In the genomic region with DNA sequence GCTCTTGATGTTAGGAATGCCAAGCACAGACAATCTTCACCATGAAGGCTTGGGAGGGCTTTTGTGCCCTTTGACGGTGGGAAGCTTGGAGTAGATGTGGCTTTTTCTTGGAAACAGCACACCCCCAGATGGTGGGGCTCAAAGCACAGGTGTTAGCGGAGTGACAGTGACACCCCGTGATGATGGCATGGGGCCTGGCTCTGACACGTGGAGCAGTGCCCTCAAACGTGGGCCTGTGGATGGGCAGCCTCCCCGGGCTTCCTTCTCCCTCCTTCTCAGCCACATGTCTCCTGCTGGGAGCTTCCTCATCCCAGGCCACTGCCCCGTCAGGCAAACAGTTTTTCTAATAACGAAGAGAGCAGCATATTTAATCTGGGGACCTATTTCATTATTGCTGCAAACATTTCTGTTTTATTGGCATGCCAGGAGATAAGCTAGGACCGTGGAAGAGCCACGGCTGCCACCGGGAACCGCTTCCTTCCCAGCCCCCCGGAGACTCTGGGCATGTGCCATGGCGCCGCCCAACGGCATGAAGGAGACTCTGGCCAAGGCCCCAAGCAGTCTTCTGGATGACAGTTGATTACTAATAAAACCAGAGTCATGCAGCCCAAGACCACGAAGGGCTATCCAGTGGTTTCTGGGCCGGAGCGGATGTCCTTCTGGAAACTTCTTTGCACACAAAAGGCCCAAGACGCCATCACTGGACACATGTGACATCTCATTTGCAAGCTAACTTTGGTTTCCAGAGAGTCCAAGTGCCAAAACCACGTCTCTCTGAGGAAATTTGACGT, we compare ENCODE assay signal across 36 cellular contexts.
"Had no signal": no experiment of that assay in that cellular context is flagged by ENCODE, and none has a peak within 500 bp of the region (broad histone marks: within the 10 kb centered on the region; RNA-seq: fewer than 3 reads in every experiment).

No MANE protein-coding gene starts in this region.

- H3K4me1 Mint-ChIP-seq: activated naive CD4-positive, alpha-beta T cell treated with anti-CD3 and anti-CD28 coated beads, Interleukin-2, amount 50 U/mL, for 24 hours; activated naive CD8-positive, alpha-beta T cell treated with anti-CD3 and anti-CD28 coated beads, Interleukin-2, amount 50 U/mL, for 24 hours; central memory CD8-positive, alpha-beta T cell; naive thymus-derived CD4-positive, alpha-beta T cell; T-helper 17 cell had no signal

- H3K4me1 ChIP-seq: breast epithelium, esophagus squamous epithelium, neural progenitor cell, parathyroid adenoma, testis, transverse colon, uterus had no signal

- H3K9ac ChIP-seq: neural progenitor cell, parathyroid adenoma had no signal

- H3K27ac ChIP-seq: breast epithelium, epithelial cell of prostate, esophagus squamous epithelium, hepatocyte, neural progenitor cell, parathyroid adenoma, testis, transverse colon, uterus, WERI-Rb-1 had no signal

- H3K36me3 ChIP-seq: breast epithelium, esophagus squamous epithelium, neural progenitor cell, transverse colon, uterus, WERI-Rb-1 had no signal

- H3K27ac Mint-ChIP-seq: activated naive CD4-positive, alpha-beta T cell treated with anti-CD3 and anti-CD28 coated beads, Interleukin-2, amount 50 U/mL, for 24 hours; activated naive CD8-positive, alpha-beta T cell treated with anti-CD3 and anti-CD28 coated beads, Interleukin-2, amount 50 U/mL, for 24 hours; activated T-cell treated with anti-CD3 and anti-CD28 coated beads, Interleukin-2, amount 50 U/mL, for 24 hours; naive thymus-derived CD4-positive, alpha-beta T cell; neural progenitor cell; T-helper 17 cell had no signal

- FAIRE-seq: colon, endometrium, frontal cortex, keratinocyte had no signal

- ATAC-seq: activated CD4-positive, CD25-positive, alpha-beta regulatory T cell treated with anti-CD3 and anti-CD28 coated beads, Interleukin-2, amount 50 U/mL, for 24 hours; activated naive CD8-positive, alpha-beta T cell treated with anti-CD3 and anti-CD28 coated beads, Interleukin-2, amount 50 U/mL, for 24 hours; left colon; naive thymus-derived CD4-positive, alpha-beta T cell; right cardiac atrium; stimulated activated naive CD8-positive, alpha-beta T cell treated with anti-CD3 and anti-CD28 coated beads, Interleukin-15, Interleukin-2, amounts not matched to agents 100 U/mL and 50 U/mL, for 24 hours; T-helper 17 cell had no signal

- H3K4me3 Mint-ChIP-seq: activated naive CD4-positive, alpha-beta T cell treated with anti-CD3 and anti-CD28 coated beads, Interleukin-2, amount 50 U/mL, for 24 hours; activated naive CD8-positive, alpha-beta T cell treated with anti-CD3 and anti-CD28 coated beads, Interleukin-2, amount 50 U/mL, for 24 hours; activated T-cell treated with anti-CD3 and anti-CD28 coated beads, Interleukin-2, amount 50 U/mL, for 24 hours; central memory CD8-positive, alpha-beta T cell; naive thymus-derived CD4-positive, alpha-beta T cell; neural progenitor cell; T-helper 17 cell had no signal

- DNase-seq: activated CD4-positive, alpha-beta T cell treated with anti-CD3 and anti-CD28 coated beads for 48 hours; activated CD4-positive, alpha-beta T cell treated with anti-CD3 and anti-CD28 coated beads, Interleukin-2, amount 50 U/mL, for 48 hours; activated CD8-positive, alpha-beta memory T cell treated with anti-CD3 and anti-CD28 coated beads, Interleukin-2, amount 50 U/mL, for 4 hours; activated naive CD8-positive, alpha-beta T cell treated with anti-CD3 and anti-CD28 coated beads, Interleukin-2, amount 50 U/mL, for 24 hours; activated T-cell treated with anti-CD3 and anti-CD28 coated beads, Interleukin-2, amount 50 U/mL, for 24 hours; amygdala; dermis blood vessel endothelial cell; effector CD8-positive, alpha-beta T cell; esophagus squamous epithelium; glutamatergic neuron; left colon; midbrain; naive thymus-derived CD4-positive, alpha-beta T cell; occipital lobe; right cardiac atrium; stimulated activated CD4-positive, alpha-beta T cell treated with anti-CD3 and anti-CD28 coated beads, Interleukin-12 subunit alpha, Interleukin-12 subunit beta, amount 100 ng/mL, for 4 hours; stimulated activated CD4-positive, alpha-beta T cell treated with anti-CD3 and anti-CD28 coated beads, Interleukin-4, amount 100 ng/mL, for 1 hour; stimulated activated naive CD8-positive, alpha-beta T cell treated with anti-CD3 and anti-CD28 coated beads, Interleukin-15, Interleukin-2, amounts not matched to agents 100 U/mL and 50 U/mL, for 24 hours; T-helper 17 cell; T1000; testis; transverse colon; WERI-Rb-1 had no signal

- H3K27me3 ChIP-seq: hepatocyte, neural progenitor cell, testis, transverse colon, uterus had no signal

- H3K4me3 ChIP-seq: breast epithelium, esophagus squamous epithelium, hepatocyte, neural progenitor cell, testis, transverse colon, uterus had no signal

- H3K9me3 ChIP-seq: breast epithelium, esophagus squamous epithelium, testis, transverse colon, uterus had no signal

- H3K9me3 Mint-ChIP-seq: activated naive CD4-positive, alpha-beta T cell treated with anti-CD3 and anti-CD28 coated beads, Interleukin-2, amount 50 U/mL, for 24 hours; activated T-cell treated with anti-CD3 and anti-CD28 coated beads, Interleukin-2, amount 50 U/mL, for 24 hours; central memory CD8-positive, alpha-beta T cell had no signal

- H3K36me3 Mint-ChIP-seq: activated naive CD4-positive, alpha-beta T cell treated with anti-CD3 and anti-CD28 coated beads, Interleukin-2, amount 50 U/mL, for 24 hours had no signal
